Comparison of ENCODE assay signal across 20 cellular contexts in the genomic region with DNA sequence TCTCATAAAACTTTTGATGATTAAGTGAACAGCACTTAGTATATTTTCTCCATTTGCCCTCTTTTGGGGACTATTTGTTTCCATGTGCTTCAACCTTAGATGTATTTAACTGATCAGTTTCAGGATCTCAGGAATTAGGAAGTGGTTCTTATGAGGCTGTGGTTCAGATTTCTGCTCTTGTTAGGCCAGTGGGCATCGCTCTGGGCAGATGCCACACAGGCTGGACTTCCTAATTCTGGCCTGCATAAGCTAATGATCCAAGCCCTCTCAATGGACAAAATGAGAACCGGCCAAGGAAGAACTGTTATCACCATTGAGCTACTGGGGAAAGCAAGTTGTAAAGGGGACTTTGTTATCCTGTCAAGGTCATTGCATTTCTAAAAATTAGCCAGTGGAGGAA. TPM values are rescaled to one million over a fixed set of nuclear protein-coding genes. Genes with fewer than 3 reads are reported as not detected.
A peak's percentile ranks its signal among the peaks of the same experiment; 100 is the strongest.
DNase-seq lines count a peak whose midpoint lies in the region; ATAC-seq and TF ChIP-seq lines count a peak whose summit lies in the region.
"Had no signal": no experiment of that assay in that cellular context is flagged by ENCODE, and none has a peak within 500 bp of the region (broad histone marks: within the 10 kb centered on the region; RNA-seq: fewer than 3 reads in every experiment).

No MANE protein-coding gene starts in this region.

- CTCF ChIA-PET in Panc1 (lab: Charles Lee): no interaction called here

- intact Hi-C loops in Panc1 (cut with micrococcal nuclease; ENCODE audit: unreplicated experiment): no loop called here

- peaks cover 72% of the 10 kb centered on the region for H3K4me1 ChIP-seq in Panc1 (ENCODE audit: control insufficient read depth, insufficient read depth, low read length)

- POLR2A ChIA-PET in Panc1 (lab: Charles Lee): no interaction called here

- H3K9me3 Mint-ChIP-seq in stimulated activated effector memory CD8-positive, alpha-beta T cell treated with anti-CD3 and anti-CD28 coated beads, Interleukin-12 subunit alpha, Interleukin-12 subunit beta, amount 100 ng/mL, for 72 hours: no peaks in the 10 kb centered on the region

- no peak for TF ChIP-seq CTCF in Panc1 (IDR thresholded peaks at IDR 0.05)

- no peaks in the 10 kb centered on the region for H3K36me3 Mint-ChIP-seq in stimulated activated effector memory CD8-positive, alpha-beta T cell treated with anti-CD3 and anti-CD28 coated beads, Interleukin-12 subunit alpha, Interleukin-12 subunit beta, amount 100 ng/mL, for 72 hours

- ATAC-seq in Panc1 (no peak), SK-N-SH treated with all-trans-retinoic acid at 6 μM for 48 hours (no peak)
- no peak for ATAC-seq in stimulated activated effector memory CD8-positive, alpha-beta T cell treated with anti-CD3 and anti-CD28 coated beads, Interleukin-12 subunit alpha, Interleukin-12 subunit beta, amount 100 ng/mL, for 72 hours

- no peak overlapping the region for H3K4me3 ChIP-seq in Panc1 (ENCODE audit: low read depth in 2 of 2, low read length in 2 of 2)
- H3K4me3 ChIP-seq: GM23248, MG63 had no signal

- BruUV-seq in Panc1 (replicated peaks; lab: Mats Ljungman, UMichigan): no TSS peak

- H3K27ac Mint-ChIP-seq in stimulated activated effector memory CD8-positive, alpha-beta T cell treated with anti-CD3 and anti-CD28 coated beads, Interleukin-12 subunit alpha, Interleukin-12 subunit beta, amount 100 ng/mL, for 72 hours: peak overlapping the region; percentile 38

- H3K9me3 ChIP-seq in Panc1 (ENCODE audit: control insufficient read depth, insufficient read depth, low read depth, low read length): no peaks in the 10 kb centered on the region
- H3K9me3 ChIP-seq: MG63, SK-N-SH had no signal

- no peak overlapping the region for H3K4me3 Mint-ChIP-seq in stimulated activated effector memory CD8-positive, alpha-beta T cell treated with anti-CD3 and anti-CD28 coated beads, Interleukin-12 subunit alpha, Interleukin-12 subunit beta, amount 100 ng/mL, for 72 hours

- H3K4me1 Mint-ChIP-seq in stimulated activated effector memory CD8-positive, alpha-beta T cell treated with anti-CD3 and anti-CD28 coated beads, Interleukin-12 subunit alpha, Interleukin-12 subunit beta, amount 100 ng/mL, for 72 hours: peaks cover 92% of the 10 kb centered on the region

- peak overlapping the region; percentile 20; the same call in 1 of the 2 replicates for H3K27ac ChIP-seq in Panc1 (ENCODE audit: low read length)
- H3K27ac ChIP-seq: C4-2B, GM23248 had no signal

- H3K36me3 ChIP-seq in Panc1 (ENCODE audit: control insufficient read depth, insufficient read depth, low read length): no peaks in the 10 kb centered on the region
- H3K36me3 ChIP-seq: MG63 had no signal

- DNase-seq in CD1c-positive myeloid dendritic cell (ENCODE audit: extremely low spot score): peak; percentile 76
- no peak for DNase-seq in Panc1 (ENCODE audit: low read depth, low spot score)
- DNase-seq in medulla oblongata (ENCODE audit: extremely low spot score): peak; percentile 49
- no peak for DNase-seq in stimulated activated effector memory CD8-positive, alpha-beta T cell treated with anti-CD3 and anti-CD28 coated beads, Interleukin-12 subunit alpha, Interleukin-12 subunit beta, amount 100 ng/mL, for 72 hours (ENCODE audit: low spot score in 2 of 2)
- no peak for DNase-seq in NCI-H187 (lab: John Stamatoyannopoulos, UW)
- DNase-seq in mesenteric fat pad (ENCODE audit: low spot score): no peak
- DNase-seq: DMS 273 treated with DMSO at 0.1 percent for 48 hours, HCEC 1CT, Kasumi-1, MG63, NCI-H1105 treated with DMSO at 0.1 percent for 48 hours, NCI-H2107, NCI-H510A, NCI-H748 treated with DMSO at 0.1 percent for 48 hours, OCI-M1, SHP77, SK-N-SH had no signal

- in situ Hi-C loops in Panc1 (cut with HindIII; ENCODE audit: low pct_unique_long_range_greater_than_20kb, low sequenced_read_pairs): no loop called here

- no peaks in the 10 kb centered on the region for H3K27me3 ChIP-seq in Panc1 (ENCODE audit: control insufficient read depth, insufficient read depth, low read length)
- H3K27me3 ChIP-seq: MG63 had no signal

TF ChIP-seq in SK-N-SH treated with all-trans-retinoic acid at 6 μM for 48 hours, 23 proteins besides CTCF, POLR2A, EP300 and RAD21:
- TF ChIP-seq, protein P1, sequence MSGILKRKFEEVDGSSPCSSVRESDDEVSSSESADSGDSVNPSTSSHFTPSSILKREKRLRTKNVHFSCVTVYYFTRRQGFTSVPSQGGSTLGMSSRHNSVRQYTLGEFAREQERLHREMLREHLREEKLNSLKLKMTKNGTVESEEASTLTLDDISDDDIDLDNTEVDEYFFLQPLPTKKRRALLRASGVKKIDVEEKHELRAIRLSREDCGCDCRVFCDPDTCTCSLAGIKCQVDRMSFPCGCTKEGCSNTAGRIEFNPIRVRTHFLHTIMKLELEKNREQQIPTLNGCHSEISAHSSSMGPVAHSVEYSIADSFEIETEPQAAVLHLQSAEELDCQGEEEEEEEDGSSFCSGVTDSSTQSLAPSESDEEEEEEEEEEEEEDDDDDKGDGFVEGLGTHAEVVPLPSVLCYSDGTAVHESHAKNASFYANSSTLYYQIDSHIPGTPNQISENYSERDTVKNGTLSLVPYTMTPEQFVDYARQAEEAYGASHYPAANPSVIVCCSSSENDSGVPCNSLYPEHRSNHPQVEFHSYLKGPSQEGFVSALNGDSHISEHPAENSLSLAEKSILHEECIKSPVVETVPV (CRISPR knock-in tag; IDR thresholded peaks at IDR 0.05): no peak
- TF ChIP-seq ZFP3 (CRISPR knock-in tag; IDR thresholded peaks at IDR 0.05) (no peak), ZNF565 (CRISPR knock-in tag; conservative IDR thresholded peaks at IDR 0.05; ENCODE audit: low read depth) (no peak), ZNF8 (CRISPR knock-in tag; IDR thresholded peaks at IDR 0.05) (no peak), ARNTL (CRISPR knock-in tag; IDR thresholded peaks at IDR 0.05; ENCODE audit: borderline replicate concordance, low read depth) (no peak)
- TF ChIP-seq, protein P2, sequence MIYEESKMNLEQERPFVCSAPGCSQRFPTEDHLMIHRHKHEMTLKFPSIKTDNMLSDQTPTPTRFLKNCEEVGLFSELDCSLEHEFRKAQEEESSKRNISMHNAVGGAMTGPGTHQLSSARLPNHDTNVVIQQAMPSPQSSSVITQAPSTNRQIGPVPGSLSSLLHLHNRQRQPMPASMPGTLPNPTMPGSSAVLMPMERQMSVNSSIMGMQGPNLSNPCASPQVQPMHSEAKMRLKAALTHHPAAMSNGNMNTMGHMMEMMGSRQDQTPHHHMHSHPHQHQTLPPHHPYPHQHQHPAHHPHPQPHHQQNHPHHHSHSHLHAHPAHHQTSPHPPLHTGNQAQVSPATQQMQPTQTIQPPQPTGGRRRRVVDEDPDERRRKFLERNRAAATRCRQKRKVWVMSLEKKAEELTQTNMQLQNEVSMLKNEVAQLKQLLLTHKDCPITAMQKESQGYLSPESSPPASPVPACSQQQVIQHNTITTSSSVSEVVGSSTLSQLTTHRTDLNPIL (CRISPR knock-in tag; IDR thresholded peaks at IDR 0.05; ENCODE audit: low read depth): no peak
- TF ChIP-seq, protein P3, sequence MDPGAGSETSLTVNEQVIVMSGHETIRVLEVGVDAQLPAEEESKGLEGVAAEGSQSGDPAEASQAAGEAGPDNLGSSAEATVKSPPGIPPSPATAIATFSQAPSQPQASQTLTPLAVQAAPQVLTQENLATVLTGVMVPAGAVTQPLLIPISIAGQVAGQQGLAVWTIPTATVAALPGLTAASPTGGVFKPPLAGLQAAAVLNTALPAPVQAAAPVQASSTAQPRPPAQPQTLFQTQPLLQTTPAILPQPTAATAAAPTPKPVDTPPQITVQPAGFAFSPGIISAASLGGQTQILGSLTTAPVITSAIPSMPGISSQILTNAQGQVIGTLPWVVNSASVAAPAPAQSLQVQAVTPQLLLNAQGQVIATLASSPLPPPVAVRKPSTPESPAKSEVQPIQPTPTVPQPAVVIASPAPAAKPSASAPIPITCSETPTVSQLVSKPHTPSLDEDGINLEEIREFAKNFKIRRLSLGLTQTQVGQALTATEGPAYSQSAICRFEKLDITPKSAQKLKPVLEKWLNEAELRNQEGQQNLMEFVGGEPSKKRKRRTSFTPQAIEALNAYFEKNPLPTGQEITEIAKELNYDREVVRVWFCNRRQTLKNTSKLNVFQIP (CRISPR knock-in tag; IDR thresholded peaks at IDR 0.05; ENCODE audit: borderline replicate concordance, low read depth): no peak
- TF ChIP-seq, protein P4, sequence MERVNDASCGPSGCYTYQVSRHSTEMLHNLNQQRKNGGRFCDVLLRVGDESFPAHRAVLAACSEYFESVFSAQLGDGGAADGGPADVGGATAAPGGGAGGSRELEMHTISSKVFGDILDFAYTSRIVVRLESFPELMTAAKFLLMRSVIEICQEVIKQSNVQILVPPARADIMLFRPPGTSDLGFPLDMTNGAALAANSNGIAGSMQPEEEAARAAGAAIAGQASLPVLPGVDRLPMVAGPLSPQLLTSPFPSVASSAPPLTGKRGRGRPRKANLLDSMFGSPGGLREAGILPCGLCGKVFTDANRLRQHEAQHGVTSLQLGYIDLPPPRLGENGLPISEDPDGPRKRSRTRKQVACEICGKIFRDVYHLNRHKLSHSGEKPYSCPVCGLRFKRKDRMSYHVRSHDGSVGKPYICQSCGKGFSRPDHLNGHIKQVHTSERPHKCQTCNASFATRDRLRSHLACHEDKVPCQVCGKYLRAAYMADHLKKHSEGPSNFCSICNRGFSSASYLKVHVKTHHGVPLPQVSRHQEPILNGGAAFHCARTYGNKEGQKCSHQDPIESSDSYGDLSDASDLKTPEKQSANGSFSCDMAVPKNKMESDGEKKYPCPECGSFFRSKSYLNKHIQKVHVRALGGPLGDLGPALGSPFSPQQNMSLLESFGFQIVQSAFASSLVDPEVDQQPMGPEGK (CRISPR knock-in tag; IDR thresholded peaks at IDR 0.05; ENCODE audit: borderline replicate concordance): no peak

RNA-seq across cellular contexts. Expression of a gene that starts 6.9 kb away (rescaled TPM):
- total RNA-seq in Panc1 (2021; ENCODE audit: unreplicated experiment) (65.5 TPM), mesenteric fat pad (75.0 TPM)
- 24.0 TPM for polyA plus RNA-seq in Panc1 (2012; ENCODE audit: insufficient read length)

Comparison
In these comparisons a context has a peak if more than half of its experiments do, and no peak if none do; other contexts are left out.
1. DNase-seq: peak in CD1c-positive myeloid dendritic cell (single experiment) and medulla oblongata (single experiment); none in Panc1 (single experiment), stimulated activated effector memory CD8-positive, alpha-beta T cell treated with anti-CD3 and anti-CD28 coated beads, Interleukin-12 subunit alpha, Interleukin-12 subunit beta, amount 100 ng/mL, for 72 hours (0 of 2), NCI-H187 (0 of 2) and mesenteric fat pad (single experiment).